18 cellular contexts compared by ENCODE assay signal in the genomic region with DNA sequence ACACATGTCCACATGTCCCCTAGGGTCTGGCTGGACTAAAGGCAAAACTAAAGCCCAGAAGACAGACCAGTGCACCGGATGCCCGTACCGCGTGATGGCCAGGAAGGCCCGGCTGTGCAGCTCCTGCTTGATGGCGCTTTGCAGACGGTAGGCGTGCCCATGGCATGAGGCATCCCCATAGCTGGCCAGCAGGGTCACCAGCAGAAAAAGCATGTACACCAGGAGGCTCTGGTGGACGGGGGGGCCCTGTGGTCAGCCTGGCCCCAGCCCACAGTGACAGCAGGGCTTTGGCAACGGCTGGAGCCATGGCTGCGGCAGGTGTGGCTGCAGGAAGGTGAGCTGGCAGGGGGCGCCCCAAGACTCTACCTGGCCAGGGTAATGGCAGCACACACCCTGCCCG. TPM values are rescaled to one million over a fixed set of nuclear protein-coding genes. Genes with fewer than 3 reads are reported as not detected.
A peak's percentile ranks its signal among the peaks of the same experiment; 100 is the strongest.
DNase-seq lines count a peak whose midpoint lies in the region; ATAC-seq, FAIRE-seq and TF ChIP-seq lines count a peak whose summit lies in the region.
"Had no signal": no experiment of that assay in that cellular context is flagged by ENCODE, and none has a peak within 500 bp of the region (broad histone marks: within the 10 kb centered on the region; RNA-seq: fewer than 3 reads in every experiment).

No MANE protein-coding gene starts in this region.

- H2BK5ac ChIP-seq in neuronal stem cell (ENCODE audit: low read length), result peak overlapping the region; percentile 13

- DNase-seq in COLO668 (lab: John Stamatoyannopoulos, UW; ENCODE audit: unreplicated experiment), result peak; percentile 19
- no peak for DNase-seq in RWPE1 (ENCODE audit: low spot score)
- DNase-seq in esophagus muscularis mucosa (ENCODE audit: extremely low spot score), result no peak
- DNase-seq in neuronal stem cell (ENCODE audit: low spot score), result no peak
- DNase-seq in UCSD-AML1 (lab: John Stamatoyannopoulos, UW; ENCODE audit: unreplicated experiment), result no peak
- no peak for DNase-seq in activated naive CD4-positive, alpha-beta T cell treated with anti-CD3 and anti-CD28 coated beads, Interleukin-2, amount 50 U/mL, for 72 hours (ENCODE audit: low spot score in 2 of 2)
- DNase-seq in RCC 7860 (ENCODE audit: low spot score), result no peak
- DNase-seq in Kasumi-1 (lab: John Stamatoyannopoulos, UW), result no peak
- DNase-seq: DMS79, HCEC 1CT, NCI-H187, NCI-H226, NCI-H524 treated with DMSO at 0.1 percent for 48 hours, Right ventricle myocardium superior had no signal

- H3K4me3 ChIP-seq in esophagus muscularis mucosa (no peak overlapping the region), neuronal stem cell (ENCODE audit: low read length in 2 of 2) (no peak overlapping the region)
- H3K4me3 ChIP-seq: SK-N-MC had no signal

- no peak overlapping the region for H3K14ac ChIP-seq in neuronal stem cell (ENCODE audit: low read length)

- no peak overlapping the region for H2BK12ac ChIP-seq in neuronal stem cell (ENCODE audit: low read length)

- 97% methylated on average over 6 of the region's 13 CpGs for WGBS in esophagus muscularis mucosa
- no CpG with 5 or more reads among the region's 13 CpGs for WGBS in neuronal stem cell (ENCODE audit: extremely low coverage in 2 of 2, insufficient read length in 2 of 2, insufficient replicate concordance in 1 of 2), 2 donors

- no peak overlapping the region for H4K91ac ChIP-seq in neuronal stem cell (ENCODE audit: low read depth, low read length, poor library complexity)

- peaks cover 71 to 100% (median 96%) of the 10 kb centered on the region in 4 donors for H3K36me3 ChIP-seq in esophagus muscularis mucosa
- H3K36me3 ChIP-seq in neuronal stem cell (replicated peaks in 1 of 2; ENCODE audit: control insufficient read depth in 2 of 2, insufficient read depth in 2 of 2, low read length in 2 of 2), result peaks cover 36 to 89% of the 10 kb centered on the region in 2 donors

- no peak overlapping the region for H2BK120ac ChIP-seq in neuronal stem cell (ENCODE audit: low read depth, low read length)

- no peak overlapping the region for H2AFZ ChIP-seq in neuronal stem cell (ENCODE audit: low read length)

- intact Hi-C loops in esophagus muscularis mucosa (cut with DNase I), result no loop called here

- FAIRE-seq in RCC 7860 (lab: Jason Lieb, UNC), result no peak

- no peak for TF ChIP-seq EP300 in esophagus muscularis mucosa (IDR thresholded peaks at IDR 0.05)

- no peak overlapping the region for H3K4ac ChIP-seq in neuronal stem cell (ENCODE audit: low read length)

- H3K27ac ChIP-seq in RWPE1 (peak overlapping the region; percentile 73), esophagus muscularis mucosa (replicated peaks in 1 of 4) (peak overlapping the region in 3 of 4 donors; percentile 66 to 86 (median 68)), neuronal stem cell (replicated peaks; ENCODE audit: low read length) (no peak overlapping the region)
- H3K27ac ChIP-seq: C4-2B, SK-N-MC had no signal

- no peak for TF ChIP-seq CTCF in RWPE1 (conservative IDR thresholded peaks at IDR 0.05; ENCODE audit: low read depth)
- no peak for TF ChIP-seq CTCF in esophagus muscularis mucosa (IDR thresholded peaks at IDR 0.05)

- POLR2A ChIA-PET in RWPE1 (lab: Yijun Ruan, JAX; ENCODE audit: low non-redundant PET), result interaction anchor here (0.6 kb wide), 1 partner anchor 48 kb away, joined by 3 read pairs; no protein-coding TSS in a partner anchor

- ATAC-seq in activated naive CD4-positive, alpha-beta T cell treated with anti-CD3 and anti-CD28 coated beads, Interleukin-2, amount 50 U/mL, for 72 hours, result no peak
- ATAC-seq: Panc1 had no signal

- H3K23ac ChIP-seq in neuronal stem cell (ENCODE audit: low read depth, low read length, poor library complexity), result no peak overlapping the region

- no peak overlapping the region for H2AK5ac ChIP-seq in neuronal stem cell (ENCODE audit: low read depth, low read length)

- no peaks in the 10 kb centered on the region for H3K9me3 ChIP-seq in esophagus muscularis mucosa
- H3K9me3 ChIP-seq in neuronal stem cell (replicated peaks in 1 of 2; ENCODE audit: control insufficient read depth in 2 of 2, insufficient read depth in 1 of 2, low read depth in 1 of 2, low read length in 2 of 2), result no peaks in the 10 kb centered on the region

- H3K27ac Mint-ChIP-seq in activated naive CD4-positive, alpha-beta T cell treated with anti-CD3 and anti-CD28 coated beads, Interleukin-2, amount 50 U/mL, for 72 hours, result peak overlapping the region in 1 of 2 donors; percentile 27

- H4K8ac ChIP-seq in neuronal stem cell (ENCODE audit: low read depth, low read length), result peak overlapping the region; percentile 43

- H3K36me3 Mint-ChIP-seq in activated naive CD4-positive, alpha-beta T cell treated with anti-CD3 and anti-CD28 coated beads, Interleukin-2, amount 50 U/mL, for 72 hours, result no peaks in the 10 kb centered on the region

- H3K4me1 ChIP-seq in esophagus muscularis mucosa (peaks cover 0 to 45% (median 25%) of the 10 kb centered on the region in 4 donors), neuronal stem cell (ENCODE audit: control insufficient read depth in 2 of 2, insufficient read depth in 1 of 2, low read depth in 1 of 2, low read length in 2 of 2) (peaks cover 0 to 16% of the 10 kb centered on the region in 2 donors)

- H3K9me3 Mint-ChIP-seq in activated naive CD4-positive, alpha-beta T cell treated with anti-CD3 and anti-CD28 coated beads, Interleukin-2, amount 50 U/mL, for 72 hours, result no peaks in the 10 kb centered on the region
- H3K9me3 Mint-ChIP-seq: IgD-negative memory B cell had no signal

- no peak for TF ChIP-seq POLR2A in esophagus muscularis mucosa (IDR thresholded peaks at IDR 0.05; ENCODE audit: low read depth)

- H3K79me1 ChIP-seq in neuronal stem cell (ENCODE audit: low read depth, low read length), result peaks cover 13% of the 10 kb centered on the region

- H3K4me2 ChIP-seq in neuronal stem cell (ENCODE audit: insufficient read depth, low read length, poor library complexity, severe bottlenecking), result no peak overlapping the region

- CTCF ChIA-PET in RWPE1 (lab: Yijun Ruan, JAX), result interaction anchor here (0.5 to 0.7 kb wide), 2 partner anchors 10 to 72 kb away, joined by 3 to 5 read pairs; no protein-coding TSS in a partner anchor

- H3K9ac ChIP-seq in neuronal stem cell (ENCODE audit: low read depth, low read length, poor library complexity), result peak overlapping the region; percentile 9

- H3K18ac ChIP-seq in neuronal stem cell (ENCODE audit: low read length), result peak overlapping the region; percentile 76

- H3K27me3 ChIP-seq in esophagus muscularis mucosa, result no peaks in the 10 kb centered on the region
- H3K27me3 ChIP-seq in neuronal stem cell (ENCODE audit: control insufficient read depth in 3 of 3, insufficient read depth in 3 of 3, low read depth in 1 of 3, low read length in 3 of 3), result no peaks in the 10 kb centered on the region

- no peak overlapping the region for H2BK15ac ChIP-seq in neuronal stem cell (ENCODE audit: low read length)

RNA-seq across cellular contexts. Expression of gene PKD1, which starts 42.8 kb away (rescaled TPM):
- total RNA-seq in esophagus muscularis mucosa, result 100 to 1,000 TPM; 297 to 459 (median 366) TPM
- 27.8 TPM for polyA plus RNA-seq in neuronal stem cell (2013, experiment 1 of 2)
- polyA plus RNA-seq in neuronal stem cell (2013, experiment 2 of 2), result 26.3 TPM
- total RNA-seq in activated naive CD4-positive, alpha-beta T cell treated with anti-CD3 and anti-CD28 coated beads, Interleukin-2, amount 50 U/mL, for 72 hours, result 10 to 100 TPM; 77.0 to 87.6 TPM

RNA-seq across cellular contexts. Expression of gene TSC2, which starts 45.1 kb away (rescaled TPM):
- 10 to 100 TPM; 41.3 to 71.7 (median 52.0) TPM for total RNA-seq in esophagus muscularis mucosa
- polyA plus RNA-seq in neuronal stem cell (2013, experiment 1 of 2), result 54.6 TPM
- 53.2 TPM for polyA plus RNA-seq in neuronal stem cell (2013, experiment 2 of 2)
- 100 to 1,000 TPM in 1 of 2 donors, 10 to 100 TPM in 1; 70.5 to 121 TPM for total RNA-seq in activated naive CD4-positive, alpha-beta T cell treated with anti-CD3 and anti-CD28 coated beads, Interleukin-2, amount 50 U/mL, for 72 hours

RNA-seq across cellular contexts. Expression of gene NTHL1, which starts 45.2 kb away (rescaled TPM):
- 10 to 100 TPM; 11.8 to 25.2 (median 18.9) TPM for total RNA-seq in esophagus muscularis mucosa
- 28.2 TPM for polyA plus RNA-seq in neuronal stem cell (2013, experiment 1 of 2)
- 27.7 TPM for polyA plus RNA-seq in neuronal stem cell (2013, experiment 2 of 2)
- 10 to 100 TPM; 21.6 to 25.3 TPM for total RNA-seq in activated naive CD4-positive, alpha-beta T cell treated with anti-CD3 and anti-CD28 coated beads, Interleukin-2, amount 50 U/mL, for 72 hours

RNA-seq across cellular contexts. Expression of gene RAB26, which starts 55.6 kb away (rescaled TPM):
- not detected for total RNA-seq in esophagus muscularis mucosa
- 4.2 TPM for polyA plus RNA-seq in neuronal stem cell (2013, experiment 1 of 2)
- 3.9 TPM for polyA plus RNA-seq in neuronal stem cell (2013, experiment 2 of 2)
- total RNA-seq in activated naive CD4-positive, alpha-beta T cell treated with anti-CD3 and anti-CD28 coated beads, Interleukin-2, amount 50 U/mL, for 72 hours, result under 1 TPM in 1 of 2 donors, not detected in 1; 0.80 TPM
